ENCODE assay signal across 9 cellular contexts in the genomic region with DNA sequence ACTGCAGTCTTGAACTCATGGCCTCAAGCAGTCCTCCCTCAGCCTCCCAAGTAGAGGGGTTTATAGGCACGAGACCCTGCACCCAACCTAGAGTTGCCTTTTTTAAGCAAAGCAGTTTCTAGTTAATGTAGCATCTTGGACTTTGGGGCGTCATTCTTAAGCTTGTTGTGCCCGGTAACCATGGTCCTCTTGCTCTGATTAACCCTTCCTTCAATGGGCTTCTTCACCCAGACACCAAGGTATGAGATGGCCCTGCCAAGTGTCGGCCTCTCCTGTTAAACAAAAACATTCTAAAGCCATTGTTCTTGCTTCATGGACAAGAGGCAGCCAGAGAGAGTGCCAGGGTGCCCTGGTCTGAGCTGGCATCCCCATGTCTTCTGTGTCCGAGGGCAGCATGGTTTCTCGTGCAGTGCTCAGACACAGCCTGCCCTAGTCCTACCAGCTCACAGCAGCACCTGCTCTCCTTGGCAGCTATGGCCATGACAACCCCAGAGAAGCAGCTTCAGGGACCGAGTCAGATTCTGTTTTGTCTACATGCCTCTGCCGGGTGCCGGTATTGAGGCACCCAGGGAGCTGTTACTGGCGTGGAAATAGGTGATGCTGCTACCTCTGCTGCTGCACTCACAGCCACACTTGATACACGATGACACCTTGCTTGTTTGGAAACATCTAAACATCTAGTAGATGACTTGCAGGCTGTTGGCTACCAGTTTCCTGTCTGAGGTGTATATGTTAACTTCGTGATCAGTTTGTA. TPM values are rescaled to one million over a fixed set of nuclear protein-coding genes. Genes with fewer than 3 reads are reported as not detected.
DNase-seq lines count a peak whose midpoint lies in the region; ATAC-seq and TF ChIP-seq lines count a peak whose summit lies in the region.
"Had no signal": no experiment of that assay in that cellular context is flagged by ENCODE, and none has a peak within 500 bp of the region (broad histone marks: within the 10 kb centered on the region; RNA-seq: fewer than 3 reads in every experiment).

No MANE protein-coding gene starts in this region.

- no peaks in the 10 kb centered on the region for H3K27me3 ChIP-seq in adrenal gland

- DNase-seq in DMS53 (lab: John Stamatoyannopoulos, UW) (peak; percentile 60), HFF-Myc (ENCODE audit: extremely low read depth, low read depth) (no peak), mesothelial cell of epicardium (ENCODE audit: low spot score in 2 of 2, unreplicated experiment in 2 of 2) (no peak), cerebellum (ENCODE audit: low spot score) (no peak), islet precursor cell (no peak), adrenal gland (no peak), Right ventricle myocardium superior (no peak)
- DNase-seq in activated CD8-positive, alpha-beta memory T cell treated with anti-CD3 and anti-CD28 coated beads, Interleukin-2, amount 10 ng/mL, durations not matched to agents 7 days and 5 days = no peak

- no peak for TF ChIP-seq POLR2A in adrenal gland (IDR thresholded peaks at IDR 0.05)

- intact Hi-C loops in adrenal gland (cut with DNase I) (no loop called here), Right ventricle myocardium superior (cut with DNase I) (no loop called here)

- peaks cover 0 to 38% of the 10 kb centered on the region in 2 donors for H3K36me3 ChIP-seq in adrenal gland (replicated peaks in 1 of 2)

- peak overlapping the region; percentile 98 for H3K4me3 ChIP-seq in HFF-Myc (replicated peaks; ENCODE audit: low read depth, low read length)
- no peak overlapping the region for H3K4me3 ChIP-seq in adrenal gland

- no peaks in the 10 kb centered on the region for H3K9me3 ChIP-seq in adrenal gland (replicated peaks in 1 of 3)

- no peak overlapping the region for H3K27ac ChIP-seq in adrenal gland

- peaks cover 55% of the 10 kb centered on the region for H3K4me1 Mint-ChIP-seq in activated CD8-positive, alpha-beta memory T cell treated with anti-CD3 and anti-CD28 coated beads, Interleukin-2, amount 10 ng/mL, durations not matched to agents 7 days and 5 days
- peaks cover 44% of the 10 kb centered on the region for H3K4me1 Mint-ChIP-seq in mesothelial cell of epicardium

- peaks cover 30 to 47% of the 10 kb centered on the region in 2 donors for H3K4me1 ChIP-seq in adrenal gland (replicated peaks in 1 of 2)

- no peak overlapping the region for H3K4me3 Mint-ChIP-seq in activated CD8-positive, alpha-beta memory T cell treated with anti-CD3 and anti-CD28 coated beads, Interleukin-2, amount 10 ng/mL, durations not matched to agents 7 days and 5 days
- no peak overlapping the region for H3K4me3 Mint-ChIP-seq in mesothelial cell of epicardium

- CTCF ChIA-PET in activated CD8-positive, alpha-beta memory T cell treated with anti-CD3 and anti-CD28 coated beads, Interleukin-2, amount 10 ng/mL, durations not matched to agents 7 days and 5 days (lab: Charles Lee) = interaction anchor here (1.3 kb wide), 1 partner anchor 296 kb away, joined by 3 read pairs; no protein-coding TSS in a partner anchor

- ATAC-seq in activated CD8-positive, alpha-beta memory T cell treated with anti-CD3 and anti-CD28 coated beads, Interleukin-2, amount 10 ng/mL, durations not matched to agents 7 days and 5 days = no peak
- no peak for ATAC-seq in Right ventricle myocardium superior (ENCODE audit: poor library complexity)
- ATAC-seq: left colon had no signal

- peak overlapping the region; percentile 57 for H3K27ac Mint-ChIP-seq in activated CD8-positive, alpha-beta memory T cell treated with anti-CD3 and anti-CD28 coated beads, Interleukin-2, amount 10 ng/mL, durations not matched to agents 7 days and 5 days
- H3K27ac Mint-ChIP-seq in mesothelial cell of epicardium = peak overlapping the region; percentile 12

- H3K27me3 Mint-ChIP-seq in activated CD8-positive, alpha-beta memory T cell treated with anti-CD3 and anti-CD28 coated beads, Interleukin-2, amount 10 ng/mL, durations not matched to agents 7 days and 5 days = no peaks in the 10 kb centered on the region
- H3K27me3 Mint-ChIP-seq in mesothelial cell of epicardium (ENCODE audit: low read depth) = no peaks in the 10 kb centered on the region

- peaks cover 39% of the 10 kb centered on the region for H3K36me3 Mint-ChIP-seq in activated CD8-positive, alpha-beta memory T cell treated with anti-CD3 and anti-CD28 coated beads, Interleukin-2, amount 10 ng/mL, durations not matched to agents 7 days and 5 days
- H3K36me3 Mint-ChIP-seq in mesothelial cell of epicardium = peaks cover 17% of the 10 kb centered on the region

- WGBS in adrenal gland, 4 donors = 55 to 73% (median 69%) methylated on average over 5 to 12 of the region's 12 CpGs

- no peaks in the 10 kb centered on the region for H3K9me3 Mint-ChIP-seq in activated CD8-positive, alpha-beta memory T cell treated with anti-CD3 and anti-CD28 coated beads, Interleukin-2, amount 10 ng/mL, durations not matched to agents 7 days and 5 days (ENCODE audit: low read depth)
- H3K9me3 Mint-ChIP-seq in mesothelial cell of epicardium = no peaks in the 10 kb centered on the region

- TF ChIP-seq CTCF in HFF-Myc (IDR thresholded peaks at IDR 0.05; ENCODE audit: low read depth, low read length, missing control alignments) = no peak
- no peak for TF ChIP-seq CTCF in mesothelial cell of epicardium (IDR thresholded peaks at IDR 0.05; ENCODE audit: unreplicated experiment)
- no peak for TF ChIP-seq CTCF in adrenal gland (IDR thresholded peaks at IDR 0.05)

RNA-seq across cellular contexts. Expression of a gene that starts 3.3 kb away (rescaled TPM):
- 1,000 to 10,000 TPM; 2,153 to 2,209 TPM for total RNA-seq in activated CD8-positive, alpha-beta memory T cell treated with anti-CD3 and anti-CD28 coated beads, Interleukin-2, amount 10 ng/mL, durations not matched to agents 7 days and 5 days
- total RNA-seq in mesothelial cell of epicardium = 2,065 to 2,192 TPM (median 2,184 TPM) in 3 replicates
- 1,241 TPM for total RNA-seq in cerebellum
- total RNA-seq in adrenal gland = over 10,000 TPM in 1 of 8 donors, 1,000 to 10,000 TPM in 7; 1,683 to 12,881 (median 3,805) TPM
- polyA plus RNA-seq in adrenal gland = 1,000 to 10,000 TPM in 2 of 3 donors, 100 to 1,000 TPM in 1; 893 to 8,950 (median 4,547) TPM
- total RNA-seq in Right ventricle myocardium superior = 1,044 TPM

RNA-seq across cellular contexts. Expression of a gene that starts 11.7 kb away (rescaled TPM):
- total RNA-seq in activated CD8-positive, alpha-beta memory T cell treated with anti-CD3 and anti-CD28 coated beads, Interleukin-2, amount 10 ng/mL, durations not matched to agents 7 days and 5 days = 1 to 10 TPM in 1 of 2 experiments, under 1 TPM in 1; 0.38 to 3.1 TPM
- 1.2 to 1.7 TPM (median 1.2 TPM) in 3 replicates for total RNA-seq in mesothelial cell of epicardium
- 8.8 TPM for total RNA-seq in cerebellum
- 1 to 10 TPM in 2 of 8 donors, under 1 TPM in 3, not detected in 3; 0.15 to 1.8 (median 0.52) TPM for total RNA-seq in adrenal gland
- 1 to 10 TPM in 1 of 3 donors, under 1 TPM in 2; 0.35 to 6.8 (median 0.94) TPM for polyA plus RNA-seq in adrenal gland
- not detected for total RNA-seq in Right ventricle myocardium superior

RNA-seq across cellular contexts. Expression of a gene that starts 49.6 kb away (rescaled TPM):
- total RNA-seq in activated CD8-positive, alpha-beta memory T cell treated with anti-CD3 and anti-CD28 coated beads, Interleukin-2, amount 10 ng/mL, durations not matched to agents 7 days and 5 days = not detected
- total RNA-seq in mesothelial cell of epicardium (0.36 to 0.47 TPM (median 0.38 TPM) in 3 replicates), cerebellum (2.5 TPM), adrenal gland (10 to 100 TPM in 1 of 8 donors, 1 to 10 TPM in 7; 1.0 to 27.3 (median 5.3) TPM), Right ventricle myocardium superior (not detected)
- polyA plus RNA-seq in adrenal gland = 1 to 10 TPM in 1 of 3 donors, under 1 TPM in 2; 0.60 to 4.1 (median 0.88) TPM

RNA-seq across cellular contexts. Expression of a gene that starts 55.6 kb away (rescaled TPM):
- 100 to 1,000 TPM in 1 of 2 experiments, 10 to 100 TPM in 1; 92.1 to 110 TPM for total RNA-seq in activated CD8-positive, alpha-beta memory T cell treated with anti-CD3 and anti-CD28 coated beads, Interleukin-2, amount 10 ng/mL, durations not matched to agents 7 days and 5 days
- 186 to 199 TPM (median 187 TPM) in 3 replicates for total RNA-seq in mesothelial cell of epicardium
- total RNA-seq in cerebellum = 102 TPM
- total RNA-seq in adrenal gland = 100 to 1,000 TPM in 7 of 8 donors, 10 to 100 TPM in 1; 91.0 to 246 (median 134) TPM
- 100 to 1,000 TPM in 2 of 3 donors, 10 to 100 TPM in 1; 57.1 to 250 (median 247) TPM for polyA plus RNA-seq in adrenal gland
- 108 TPM for total RNA-seq in Right ventricle myocardium superior
